ENCODE assay signal across 25 cellular contexts in genomic region chr6:148137652-148138051, GRCh38.
DNase-seq lines count a peak whose midpoint lies in the region; ATAC-seq, FAIRE-seq and TF ChIP-seq lines count a peak whose summit lies in the region.
"Had no signal": no experiment of that assay in that cellular context is flagged by ENCODE, and none has a peak within 500 bp of the region (broad histone marks: within the 10 kb centered on the region; RNA-seq: fewer than 3 reads in every experiment).

No MANE protein-coding gene starts in this region.

- no peak overlapping the region for H2AK5ac ChIP-seq in H1 (ENCODE audit: low read depth, low read length)

- no peaks in the 10 kb centered on the region for H4K20me1 ChIP-seq in HepG2 (ENCODE audit: insufficient read depth, low read length)
- H4K20me1 ChIP-seq in Loucy (ENCODE audit: insufficient read depth, low read length, poor library complexity, severe bottlenecking): no peaks in the 10 kb centered on the region
- H4K20me1 ChIP-seq in H1 (replicated peaks in 1 of 2; ENCODE audit: control insufficient read depth in 1 of 2, insufficient read depth in 2 of 2, low read length in 2 of 2): no peaks in the 10 kb centered on the region

- peaks cover 0 to 6% of the 10 kb centered on the region in 2 experiments; a peak in 2 of 5 replicates for H3K27me3 ChIP-seq in HepG2 (ENCODE audit: control insufficient read depth in 1 of 2, insufficient read depth in 2 of 2, low read length in 2 of 2)
- no peaks in the 10 kb centered on the region for H3K27me3 ChIP-seq in right lobe of liver
- H3K27me3 ChIP-seq in Loucy (ENCODE audit: insufficient read depth, low read length, poor library complexity, severe bottlenecking): no peaks in the 10 kb centered on the region
- H3K27me3 ChIP-seq in H1 (replicated peaks in 1 of 4; ENCODE audit: control insufficient read depth in 3 of 4, extremely low read depth in 1 of 4, insufficient read depth in 3 of 4, low read length in 3 of 4): no peaks in the 10 kb centered on the region

- H3K4me2 ChIP-seq in HepG2 (ENCODE audit: low read depth, low read length) (no peak overlapping the region), Loucy (ENCODE audit: low read depth, low read length, poor library complexity, severe bottlenecking) (no peak overlapping the region), H1 (ENCODE audit: insufficient read depth in 1 of 2, low read depth in 2 of 2, low read length in 2 of 2) (no peak overlapping the region)
- H3K4me2 ChIP-seq: A549 had no signal

- no peak overlapping the region for H3K4ac ChIP-seq in H1 (replicated peaks; ENCODE audit: insufficient read length, low read depth, low read length)

- no peak for TF ChIP-seq POLR2A in HepG2 (IDR thresholded peaks at IDR 0.05; ENCODE audit: insufficient read depth in 1 of 2, low read depth in 2 of 2, low read length in 2 of 2)
- no peak for TF ChIP-seq POLR2A in right lobe of liver (IDR thresholded peaks at IDR 0.05)
- no peak for TF ChIP-seq POLR2A in H1 (IDR thresholded peaks at IDR 0.05; ENCODE audit: control extremely low read depth in 1 of 2, low read depth in 2 of 2, low read length in 2 of 2)

- H3K79me2 ChIP-seq in HepG2 (ENCODE audit: insufficient read depth, low read length) (no peaks in the 10 kb centered on the region), Loucy (ENCODE audit: insufficient read depth, low read length) (no peaks in the 10 kb centered on the region), H1 (ENCODE audit: control insufficient read depth in 1 of 2, insufficient read depth in 2 of 2, low read length in 2 of 2) (no peaks in the 10 kb centered on the region)

- ATAC-seq in HepG2 (no peak), right lobe of liver (no peak), HG03095 (IDR thresholded peaks at IDR 0.05; ENCODE audit: unreplicated experiment) (no peak)
- ATAC-seq: A549, GM12878 had no signal

- CTCF ChIA-PET in HepG2 (lab: Yijun Ruan, JAX; ENCODE audit: low intra/inter-chr PET ratio, low total read pairs): no interaction called here
- CTCF ChIA-PET in H1 (lab: Charles Lee; ENCODE audit: partially characterized antibody): interaction anchor here (2.1 to 2.5 kb wide), 2 partner anchors 27 to 42 kb away, joined by 5 to 12 read pairs; no protein-coding TSS in a partner anchor

- no peaks in the 10 kb centered on the region for H3K9me2 ChIP-seq in Loucy (replicated peaks; ENCODE audit: low read depth, low read length)

- no peak overlapping the region for H2BK5ac ChIP-seq in H1 (ENCODE audit: low read depth, low read length)

- H3K23me2 ChIP-seq in H1 (ENCODE audit: low read depth, low read length): no peaks in the 10 kb centered on the region

- no peak overlapping the region for H3K9ac ChIP-seq in HepG2 (ENCODE audit: insufficient read depth, low read depth, low read length)
- no peak overlapping the region for H3K9ac ChIP-seq in Loucy (ENCODE audit: low read depth, low read length, poor library complexity, severe bottlenecking)
- no peak overlapping the region for H3K9ac ChIP-seq in H1 (replicated peaks in 1 of 4; ENCODE audit: extremely low read depth in 1 of 4, low read depth in 3 of 4, low read length in 3 of 4)

- no peaks in the 10 kb centered on the region for H3K79me1 ChIP-seq in H1 (ENCODE audit: low read depth, low read length)

- no peak overlapping the region for H3K23ac ChIP-seq in H1 (ENCODE audit: insufficient read length)

- no peak overlapping the region for H2BK20ac ChIP-seq in H1 (ENCODE audit: low read length)

- H3K4me3 ChIP-seq in HepG2 (replicated peaks in 1 of 3; ENCODE audit: insufficient read depth in 1 of 3, low read depth in 2 of 3, low read length in 3 of 3) (no peak overlapping the region), right lobe of liver (no peak overlapping the region), Loucy (ENCODE audit: low read length, poor library complexity, severe bottlenecking) (peak overlapping the region; percentile 4), H1 (ENCODE audit: extremely low read depth in 1 of 4, insufficient read depth in 2 of 4, low read depth in 3 of 4, low read length in 4 of 4) (no peak overlapping the region)
- H3K4me3 ChIP-seq: A549, GM12878 had no signal

- no peak overlapping the region for H3K14ac ChIP-seq in H1 (ENCODE audit: insufficient read length)

- in situ Hi-C loops in HepG2 (cut with HindIII; ENCODE audit: extremely low pct_ligation_motif_present, low pct_unique_long_range_greater_than_20kb): no loop called here

- H2BK120ac ChIP-seq in H1 (replicated peaks; ENCODE audit: low read depth, low read length): no peak overlapping the region

- no peak overlapping the region for H3K18ac ChIP-seq in H1 (ENCODE audit: extremely low read depth, low read length)

- WGBS in HepG2 (ENCODE audit: low lambda C conversion rate): 25% methylated on average over 1 of the region's 1 CpG
- no CpG with 5 or more reads among the region's 1 CpG for WGBS in right lobe of liver (ENCODE audit: insufficient coverage, low coverage, low lambda C conversion rate, missing lambda C conversion rate)
- WGBS in H1 (ENCODE audit: extremely low coverage in 1 of 2, insufficient coverage in 1 of 2, insufficient read length in 1 of 2, insufficient replicate concordance in 2 of 2, low coverage in 1 of 2, low lambda C conversion rate in 2 of 2, missing lambda C conversion rate in 1 of 2), 2 experiments: 92% methylated on average over 1 of the region's 1 CpG; no CpG with 5 or more reads in 1 of the 2 experiments

- intact Hi-C loops in HepG2 (cut with micrococcal nuclease; ENCODE audit: unreplicated experiment): no loop called here
- intact Hi-C loops in right lobe of liver (cut with DNase I): no loop called here

- no peak overlapping the region for H2AFZ ChIP-seq in HepG2 (ENCODE audit: low read length)
- H2AFZ ChIP-seq in Loucy (ENCODE audit: low read length): no peak overlapping the region
- H2AFZ ChIP-seq in H1 (ENCODE audit: low read length): 0 out of 2 replicates have a peak overlapping the region, but pooled peaks have one; percentile 41

- no peak overlapping the region for H3K56ac ChIP-seq in H1 (replicated peaks; ENCODE audit: insufficient read length, low read depth, low read length)

- H3K36me3 ChIP-seq in HepG2 (replicated peaks in 1 of 2; ENCODE audit: control insufficient read depth in 1 of 2, insufficient read depth in 2 of 2, low read length in 2 of 2): no peaks in the 10 kb centered on the region
- H3K36me3 ChIP-seq in right lobe of liver: no peaks in the 10 kb centered on the region
- H3K36me3 ChIP-seq in Loucy (ENCODE audit: insufficient read depth, low read length): no peaks in the 10 kb centered on the region
- no peaks in the 10 kb centered on the region for H3K36me3 ChIP-seq in H1 (ENCODE audit: control insufficient read depth in 2 of 4, insufficient read depth in 4 of 4, low read length in 3 of 4)

- POLR2A ChIA-PET in HepG2 (lab: Yijun Ruan, JAX): no interaction called here
- POLR2A ChIA-PET in H1 (lab: Charles Lee; ENCODE audit: partially characterized antibody): no interaction called here

- H2BK15ac ChIP-seq in H1 (ENCODE audit: low read length): no peak overlapping the region

- H3K27ac ChIP-seq in HepG2 (ENCODE audit: extremely low read length, insufficient read depth, low read length) (no peak overlapping the region), right lobe of liver (no peak overlapping the region), H1 (ENCODE audit: low read depth, low read length) (no peak overlapping the region)
- H3K27ac ChIP-seq: 22Rv1 had no signal

- H3K4me1 ChIP-seq in HepG2 (ENCODE audit: insufficient read depth, low read length): peaks cover 8% of the 10 kb centered on the region; the same call in 1 of the 2 replicates
- no peaks in the 10 kb centered on the region for H3K4me1 ChIP-seq in right lobe of liver
- peaks cover 14% of the 10 kb centered on the region for H3K4me1 ChIP-seq in Loucy (ENCODE audit: insufficient read depth, low read length, poor library complexity, severe bottlenecking)
- no peaks in the 10 kb centered on the region for H3K4me1 ChIP-seq in H1 (replicated peaks in 1 of 4; ENCODE audit: control insufficient read depth in 3 of 4, insufficient read depth in 4 of 4, low read length in 3 of 4)

- H4K8ac ChIP-seq in H1 (ENCODE audit: extremely low read depth, insufficient read depth, low read length): no peak overlapping the region

- no peak for TF ChIP-seq CTCF in HepG2 (CRISPR knock-in tag; IDR thresholded peaks at IDR 0.05)
- TF ChIP-seq CTCF in right lobe of liver (IDR thresholded peaks at IDR 0.05): no peak
- no peak for TF ChIP-seq CTCF in Loucy (conservative IDR thresholded peaks at IDR 0.05; ENCODE audit: low read length)
- TF ChIP-seq CTCF in H1 (IDR thresholded peaks at IDR 0.05; ENCODE audit: control extremely low read depth in 1 of 3, insufficient read depth in 1 of 3, low read depth in 1 of 3, low read length in 3 of 3): no peak

- BruUV-seq in HepG2 (replicated peaks; lab: Mats Ljungman, UMichigan): no TSS peak

- peaks cover 10% of the 10 kb centered on the region for H3K9me3 ChIP-seq in HepG2 (ENCODE audit: low read length)
- H3K9me3 ChIP-seq in right lobe of liver: no peaks in the 10 kb centered on the region
- H3K9me3 ChIP-seq in Loucy (ENCODE audit: insufficient read depth, low read depth, low read length): peaks cover 31% of the 10 kb centered on the region; the same call in 1 of the 2 replicates
- H3K9me3 ChIP-seq in H1 (ENCODE audit: insufficient read depth in 2 of 2, low read depth in 1 of 2, low read length in 1 of 2): peaks cover 0 to 3% of the 10 kb centered on the region in 2 experiments; a peak in 1 of 4 replicates

- no peak overlapping the region for H2BK12ac ChIP-seq in H1 (ENCODE audit: low read depth, low read length)

- H4K91ac ChIP-seq in H1 (replicated peaks; ENCODE audit: insufficient read length, low read length): no peak overlapping the region

- H4K5ac ChIP-seq in H1 (ENCODE audit: insufficient read length, low read depth, low read length): no peak overlapping the region

- peaks cover 13% of the 10 kb centered on the region for H3F3A ChIP-seq in Loucy (ENCODE audit: low read depth)

- no peak for TF ChIP-seq RAD21 in HepG2 (CRISPR knock-in tag; IDR thresholded peaks at IDR 0.05)
- TF ChIP-seq RAD21 in H1 (IDR thresholded peaks at IDR 0.05 in 1 of 2, conservative IDR thresholded peaks at IDR 0.05 in 1 of 2; ENCODE audit: low read depth in 2 of 2, low read length in 2 of 2): no peak

- DNase-seq in HepG2 (ENCODE audit: low spot score) (no peak), right lobe of liver (no peak), H1 (ENCODE audit: low read depth in 1 of 2, low spot score in 2 of 2) (no peak), epidermal melanocyte (ENCODE audit: insufficient read length, low spot score) (no peak), NCI-H345 treated with DMSO at 0.1 percent for 48 hours (lab: John Stamatoyannopoulos, UW; ENCODE audit: unreplicated experiment) (no peak)
- DNase-seq: AML-193; C1 segment of cervical spinal cord; CD4-positive, alpha-beta memory T cell; CD4-positive, CD25-positive, alpha-beta regulatory T cell; CD8-positive, alpha-beta memory T cell; COR-L47; DMS 273 treated with DMSO at 0.1 percent for 48 hours; DMS153; DMS53; DMS79; DND-41; EL; GDM1 had no signal

- no peak for TF ChIP-seq EP300 in HepG2 (IDR thresholded peaks at IDR 0.05; ENCODE audit: low read depth in 2 of 2, low read length in 2 of 2)
- no peak for TF ChIP-seq EP300 in HepG2 (CRISPR knock-in tag; IDR thresholded peaks at IDR 0.05; ENCODE audit: borderline replicate concordance)
- TF ChIP-seq EP300 in H1 (IDR thresholded peaks at IDR 0.05; ENCODE audit: borderline replicate concordance in 1 of 2, low read depth in 2 of 2, low read length in 2 of 2): no peak

- FAIRE-seq in HepG2 (lab: Jason Lieb, UNC) (no peak), H1 (lab: Jason Lieb, UNC) (no peak)
- FAIRE-seq: A549, GM12878, GM12892, GM18507 had no signal
